Comparison of ENCODE assay signal across 28 cellular contexts in genomic region chr13:33318037-33318436, GRCh38. TPM values are rescaled to one million over a fixed set of nuclear protein-coding genes. Genes with fewer than 3 reads are reported as not detected.
"Had no signal": no experiment of that assay in that cellular context is flagged by ENCODE, and none has a peak within 500 bp of the region (broad histone marks: within the 10 kb centered on the region; RNA-seq: fewer than 3 reads in every experiment).

No MANE protein-coding gene starts in this region.

- H3K36me3 Mint-ChIP-seq: immature natural killer cell; stimulated activated effector memory CD8-positive, alpha-beta T cell treated with anti-CD3 and anti-CD28 coated beads, Interleukin-12 subunit alpha, Interleukin-12 subunit beta, amount 100 ng/mL, for 72 hours had no signal

- DNase-seq: immature natural killer cell; kidney; left colon; left lung; lower lobe of right lung; mammary epithelial cell; mesenchymal stem cell; naive thymus-derived CD8-positive, alpha-beta T cell; nucleus accumbens; pancreas; posterior cingulate gyrus; retina; right cardiac atrium; small intestine; spleen; stimulated activated CD4-positive, alpha-beta T cell treated with anti-CD3 and anti-CD28 coated beads, Interleukin-4, amount 100 ng/mL, for 24 hours; stimulated activated naive CD4-positive, alpha-beta T cell; tibial artery; trophoblast cell; upper lobe of right lung had no signal

- H3K9me3 ChIP-seq: left lung, lower lobe of right lung, pancreas, prostate gland, suprapubic skin, thoracic aorta, tibial artery, upper lobe of right lung had no signal

- H3K4me1 ChIP-seq: left lung, pancreas, prostate gland, spleen, upper lobe of right lung had no signal

- H3K4me3 ChIP-seq: left lung, lower lobe of right lung, pancreas, prostate gland, spleen, suprapubic skin, thoracic aorta, tibial artery, upper lobe of right lung had no signal

- H3K4me3 Mint-ChIP-seq: immature natural killer cell; naive thymus-derived CD8-positive, alpha-beta T cell; nephron; neural crest cell; stimulated activated effector memory CD8-positive, alpha-beta T cell treated with anti-CD3 and anti-CD28 coated beads, Interleukin-12 subunit alpha, Interleukin-12 subunit beta, amount 100 ng/mL, for 72 hours; stimulated activated naive CD8-positive, alpha-beta T cell treated with anti-CD3 and anti-CD28 coated beads, Interleukin-15, Interleukin-2, amounts not matched to agents 100 ng/mL and 50 ng/mL, for 24 hours had no signal

- H3K27me3 ChIP-seq: left lung, pancreas, spleen, suprapubic skin, tibial artery, upper lobe of right lung had no signal

- H3K4me1 Mint-ChIP-seq: immature natural killer cell; naive thymus-derived CD8-positive, alpha-beta T cell; stimulated activated effector memory CD8-positive, alpha-beta T cell treated with anti-CD3 and anti-CD28 coated beads, Interleukin-12 subunit alpha, Interleukin-12 subunit beta, amount 100 ng/mL, for 72 hours had no signal

- H3K36me3 ChIP-seq: left lung, lower lobe of right lung, pancreas, prostate gland, spleen, suprapubic skin, thoracic aorta, tibial artery, upper lobe of right lung had no signal

- H3K9me3 Mint-ChIP-seq: nephron had no signal

- H3K27ac ChIP-seq: left lung, lower lobe of right lung, pancreas, prostate gland, spleen, suprapubic skin, thoracic aorta, tibial artery, upper lobe of right lung had no signal

- ATAC-seq: left colon; left lung; lower lobe of right lung; naive thymus-derived CD8-positive, alpha-beta T cell; pancreas; right cardiac atrium; sciatic nerve; stimulated activated effector memory CD8-positive, alpha-beta T cell treated with anti-CD3 and anti-CD28 coated beads, Interleukin-12 subunit alpha, Interleukin-12 subunit beta, amount 100 ng/mL, for 72 hours; upper lobe of right lung had no signal

- H3K27ac Mint-ChIP-seq: immature natural killer cell; naive thymus-derived CD8-positive, alpha-beta T cell; stimulated activated effector memory CD8-positive, alpha-beta T cell treated with anti-CD3 and anti-CD28 coated beads, Interleukin-12 subunit alpha, Interleukin-12 subunit beta, amount 100 ng/mL, for 72 hours; stimulated activated naive CD8-positive, alpha-beta T cell treated with anti-CD3 and anti-CD28 coated beads, Interleukin-15, Interleukin-2, amounts not matched to agents 100 ng/mL and 50 ng/mL, for 24 hours had no signal

RNA-seq across cellular contexts. Expression of gene STARD13, which starts 32.5 kb away (rescaled TPM):
- total RNA-seq: naive thymus-derived CD8-positive, alpha-beta T cell had no signal
- polyA plus RNA-seq: immature natural killer cell; naive thymus-derived CD8-positive, alpha-beta T cell had no signal
